ENCODE assay signal across 9 cellular contexts in genomic region chr3:22372292-22372949, GRCh38.
DNase-seq lines count a peak whose midpoint lies in the region; ATAC-seq, FAIRE-seq and TF ChIP-seq lines count a peak whose summit lies in the region.
"Had no signal": no experiment of that assay in that cellular context is flagged by ENCODE, and none has a peak within 500 bp of the region (broad histone marks: within the 10 kb centered on the region; RNA-seq: fewer than 3 reads in every experiment).

No MANE protein-coding gene starts in this region.

- H3K27me3 Mint-ChIP-seq in brain: peaks cover 62% of the 10 kb centered on the region
- peaks cover 27 to 39% of the 10 kb centered on the region in 2 donors for H3K27me3 Mint-ChIP-seq in stimulated activated naive B cell treated with anti-CD40 and anti-IgM and Interleukin-4, amounts not matched to agents 10 μg/mL and 1 μg/mL and 100 μg/mL, for 72 hours

- peaks cover 0 to 5% (median 0%) of the 10 kb centered on the region in 5 experiments for H3K9me3 Mint-ChIP-seq in brain
- no peaks in the 10 kb centered on the region for H3K9me3 Mint-ChIP-seq in stimulated activated naive B cell treated with anti-CD40 and anti-IgM and Interleukin-4, amounts not matched to agents 10 μg/mL and 1 μg/mL and 100 μg/mL, for 72 hours

- peaks cover 17% of the 10 kb centered on the region for H3K4me1 ChIP-seq in HUES48 (ENCODE audit: control insufficient read depth, insufficient read depth, low read length)
- H3K4me1 ChIP-seq in iPS-20b (ENCODE audit: insufficient read depth, low read length): no peaks in the 10 kb centered on the region

- peak; percentile 31 to 40 for ATAC-seq in stimulated activated naive B cell treated with anti-CD40 and anti-IgM and Interleukin-4, amounts not matched to agents 10 μg/mL and 1 μg/mL and 100 μg/mL, for 72 hours (replicated peaks)
- ATAC-seq in HG03439 (IDR thresholded peaks at IDR 0.05; ENCODE audit: unreplicated experiment): no peak

- no peak for TF ChIP-seq POLR2A in GM12892 (IDR thresholded peaks at IDR 0.05; ENCODE audit: low read depth, low read length)

- H3K9me3 ChIP-seq in HUES48 (ENCODE audit: control insufficient read depth, insufficient read depth, low read length) (no peaks in the 10 kb centered on the region), iPS-20b (ENCODE audit: insufficient read depth, low read depth, low read length) (no peaks in the 10 kb centered on the region)

- peaks cover 14% of the 10 kb centered on the region for H3K4me1 Mint-ChIP-seq in brain
- H3K4me1 Mint-ChIP-seq in stimulated activated naive B cell treated with anti-CD40 and anti-IgM and Interleukin-4, amounts not matched to agents 10 μg/mL and 1 μg/mL and 100 μg/mL, for 72 hours: no peaks in the 10 kb centered on the region

- no peak for FAIRE-seq in GM12892 (lab: Jason Lieb, UNC)
- FAIRE-seq: keratinocyte had no signal

- H3K27ac Mint-ChIP-seq in brain: peak overlapping the region in 1 of 5 experiments; percentile 28
- no peak overlapping the region for H3K27ac Mint-ChIP-seq in stimulated activated naive B cell treated with anti-CD40 and anti-IgM and Interleukin-4, amounts not matched to agents 10 μg/mL and 1 μg/mL and 100 μg/mL, for 72 hours

- H3K27ac ChIP-seq in HUES48 (ENCODE audit: low read depth, low read length) (no peak overlapping the region), iPS-20b (ENCODE audit: low read length) (no peak overlapping the region)

- no peaks in the 10 kb centered on the region for H3K36me3 Mint-ChIP-seq in brain
- no peaks in the 10 kb centered on the region for H3K36me3 Mint-ChIP-seq in stimulated activated naive B cell treated with anti-CD40 and anti-IgM and Interleukin-4, amounts not matched to agents 10 μg/mL and 1 μg/mL and 100 μg/mL, for 72 hours

- TF ChIP-seq CTCF in brain (conservative IDR thresholded peaks at IDR 0.05): no peak

- H3K4me3 ChIP-seq in HUES48 (ENCODE audit: low read depth, low read length) (peak overlapping the region; percentile 61), iPS-20b (ENCODE audit: low read length) (peak overlapping the region; percentile 71)

- H3K27me3 ChIP-seq in HUES48 (ENCODE audit: control insufficient read depth, insufficient read depth, low read length) (peaks cover 46% of the 10 kb centered on the region), iPS-20b (ENCODE audit: insufficient read depth, low read length) (peaks cover 53% of the 10 kb centered on the region)

- no peaks in the 10 kb centered on the region for H3K36me3 ChIP-seq in HUES48 (ENCODE audit: control insufficient read depth, insufficient read depth, low read length)
- no peaks in the 10 kb centered on the region for H3K36me3 ChIP-seq in iPS-20b (ENCODE audit: insufficient read depth, low read depth, low read length)

- no peak for DNase-seq in stimulated activated naive B cell treated with anti-CD40 and anti-IgM and Interleukin-4, amounts not matched to agents 10 μg/mL and 1 μg/mL and 100 μg/mL, for 72 hours
- no peak for DNase-seq in MV-4-11 (lab: John Stamatoyannopoulos, UW)
- no peak for DNase-seq in GM12892 (ENCODE audit: insufficient read length)
- DNase-seq: NCI-H1092 had no signal

- H3K9ac ChIP-seq in HUES48 (ENCODE audit: low read depth, low read length): 0 out of 2 replicates have a peak overlapping the region, but pooled peaks have one; percentile 1
- H3K9ac ChIP-seq in iPS-20b (ENCODE audit: low read depth, low read length): no peak overlapping the region; the same call in 1 of the 2 replicates

- peak overlapping the region; percentile 0 to 80 (median 77) for H3K4me3 Mint-ChIP-seq in brain
- no peak overlapping the region for H3K4me3 Mint-ChIP-seq in stimulated activated naive B cell treated with anti-CD40 and anti-IgM and Interleukin-4, amounts not matched to agents 10 μg/mL and 1 μg/mL and 100 μg/mL, for 72 hours

Comparison
In these comparisons a context has a peak if more than half of its experiments do, and no peak if none do; other contexts are left out.
1. H3K4me3 Mint-ChIP-seq: peak in brain (5 of 5); none in stimulated activated naive B cell treated with anti-CD40 and anti-IgM and Interleukin-4, amounts not matched to agents 10 μg/mL and 1 μg/mL and 100 μg/mL, for 72 hours (0 of 2).